Comparison of ENCODE assay signal across 16 cellular contexts in genomic region chr1:936348-936747, GRCh38. TPM values are rescaled to one million over a fixed set of nuclear protein-coding genes. Genes with fewer than 3 reads are reported as not detected.
A peak's percentile ranks its signal among the peaks of the same experiment; 100 is the strongest.
DNase-seq lines count a peak whose midpoint lies in the region; ATAC-seq and TF ChIP-seq lines count a peak whose summit lies in the region.
"Had no signal": no experiment of that assay in that cellular context is flagged by ENCODE, and none has a peak within 500 bp of the region (broad histone marks: within the 10 kb centered on the region; RNA-seq: fewer than 3 reads in every experiment).

No MANE protein-coding gene starts in this region.

- no peak for TF ChIP-seq CTCF in VCaP (conservative IDR thresholded peaks at IDR 0.05)
- TF ChIP-seq CTCF in neural progenitor cell (IDR thresholded peaks at IDR 0.05) = no peak
- no peak for TF ChIP-seq CTCF in chondrocyte (IDR thresholded peaks at IDR 0.05)

- no peak overlapping the region for H3K4me3 Mint-ChIP-seq in stimulated activated naive CD8-positive, alpha-beta T cell treated with anti-CD3 and anti-CD28 coated beads, Interleukin-15, amount 100 ng/mL, for 72 hours
- no peak overlapping the region for H3K4me3 Mint-ChIP-seq in neural progenitor cell
- no peak overlapping the region for H3K4me3 Mint-ChIP-seq in chondrocyte (ENCODE audit: unreplicated experiment)
- H3K4me3 Mint-ChIP-seq: B cell; CD8-positive, alpha-beta T cell had no signal

- peaks cover 20% of the 10 kb centered on the region for H3F3A ChIP-seq in neural progenitor cell (ENCODE audit: low read depth)

- H4K20me1 ChIP-seq in neural progenitor cell (ENCODE audit: low read depth) = peaks cover 75% of the 10 kb centered on the region

- ATAC-seq in stimulated activated naive CD8-positive, alpha-beta T cell treated with anti-CD3 and anti-CD28 coated beads, Interleukin-15, amount 100 ng/mL, for 72 hours = peak; percentile 16
- no peak for ATAC-seq in stimulated activated naive CD8-positive, alpha-beta T cell treated with anti-CD3 and anti-CD28 coated beads, Interleukin-15, Interleukin-2, amounts not matched to agents 100 U/mL and 50 U/mL, for 24 hours
- ATAC-seq in GM19395 (IDR thresholded peaks at IDR 0.05; ENCODE audit: unreplicated experiment) (no peak), GM18870 (IDR thresholded peaks at IDR 0.05; ENCODE audit: unreplicated experiment) (no peak)
- ATAC-seq: CD8-positive, alpha-beta T cell had no signal

- H3K36me3 Mint-ChIP-seq in neural progenitor cell (no peaks in the 10 kb centered on the region), chondrocyte (ENCODE audit: low read depth) (no peaks in the 10 kb centered on the region)
- H3K36me3 Mint-ChIP-seq: CD14-positive monocyte; CD8-positive, alpha-beta T cell had no signal

- no peak for DNase-seq in stimulated activated naive CD8-positive, alpha-beta T cell treated with anti-CD3 and anti-CD28 coated beads, Interleukin-15, amount 100 ng/mL, for 72 hours
- no peak for DNase-seq in stimulated activated naive CD8-positive, alpha-beta T cell treated with anti-CD3 and anti-CD28 coated beads, Interleukin-15, Interleukin-2, amounts not matched to agents 100 U/mL and 50 U/mL, for 24 hours
- DNase-seq in neural progenitor cell (ENCODE audit: low spot score) (no peak), NCI-H146 treated with DMSO at 0.1 percent for 48 hours (lab: John Stamatoyannopoulos, UW; ENCODE audit: unreplicated experiment) (no peak), chondrocyte (ENCODE audit: low spot score) (no peak)
- DNase-seq: CD8-positive, alpha-beta T cell; EL; HCEC 1CT; IMR-90 had no signal

- peaks cover 84% of the 10 kb centered on the region for H3K27me3 Mint-ChIP-seq in stimulated activated naive CD8-positive, alpha-beta T cell treated with anti-CD3 and anti-CD28 coated beads, Interleukin-15, amount 100 ng/mL, for 72 hours
- peaks cover 47% of the 10 kb centered on the region for H3K27me3 Mint-ChIP-seq in neural progenitor cell (ENCODE audit: insufficient read depth, low read depth)
- no peaks in the 10 kb centered on the region for H3K27me3 Mint-ChIP-seq in chondrocyte (ENCODE audit: low read depth)

- H3K4me3 ChIP-seq in neural progenitor cell = peak overlapping the region; percentile 3

- H3K4me2 ChIP-seq in neural progenitor cell = peak overlapping the region; percentile 65

- peaks cover 21% of the 10 kb centered on the region for H3K4me1 ChIP-seq in neural progenitor cell

- H3K4me1 Mint-ChIP-seq in stimulated activated naive CD8-positive, alpha-beta T cell treated with anti-CD3 and anti-CD28 coated beads, Interleukin-15, amount 100 ng/mL, for 72 hours = peaks cover 8% of the 10 kb centered on the region
- H3K4me1 Mint-ChIP-seq in neural progenitor cell = peaks cover 39% of the 10 kb centered on the region
- H3K4me1 Mint-ChIP-seq in chondrocyte (ENCODE audit: low read depth) = peaks cover 25% of the 10 kb centered on the region

- no peaks in the 10 kb centered on the region for H3K79me2 ChIP-seq in neural progenitor cell (ENCODE audit: low read depth)

- no peak overlapping the region for H2AFZ ChIP-seq in neural progenitor cell (replicated peaks)

- peaks cover 93% of the 10 kb centered on the region for H3K27me3 ChIP-seq in neural progenitor cell

- H3K9me3 ChIP-seq in neural progenitor cell (ENCODE audit: low read depth) = no peaks in the 10 kb centered on the region

- H3K27ac ChIP-seq in VCaP (peak overlapping the region; percentile 2; the same call in 1 of the 2 replicates), neural progenitor cell (no peak overlapping the region)

- H3K9ac ChIP-seq in neural progenitor cell = no peak overlapping the region

- H3K9me3 Mint-ChIP-seq in stimulated activated naive CD8-positive, alpha-beta T cell treated with anti-CD3 and anti-CD28 coated beads, Interleukin-15, amount 100 ng/mL, for 72 hours = no peaks in the 10 kb centered on the region
- H3K9me3 Mint-ChIP-seq in neural progenitor cell (peaks cover 2% of the 10 kb centered on the region), chondrocyte (ENCODE audit: low read depth) (no peaks in the 10 kb centered on the region)
- H3K9me3 Mint-ChIP-seq: CD8-positive, alpha-beta T cell had no signal

- no peak overlapping the region for H3K27ac Mint-ChIP-seq in stimulated activated naive CD8-positive, alpha-beta T cell treated with anti-CD3 and anti-CD28 coated beads, Interleukin-15, amount 100 ng/mL, for 72 hours
- H3K27ac Mint-ChIP-seq in neural progenitor cell (no peak overlapping the region), chondrocyte (ENCODE audit: unreplicated experiment) (no peak overlapping the region)
- H3K27ac Mint-ChIP-seq: B cell; CD14-positive monocyte; CD8-positive, alpha-beta T cell had no signal

- no peaks in the 10 kb centered on the region for H3K36me3 ChIP-seq in neural progenitor cell

RNA-seq across cellular contexts. Expression of gene SAMD11, which starts 12.6 kb away (rescaled TPM):
- total RNA-seq in neural progenitor cell (ENCODE audit: low replicate concordance) = 0.15 TPM in 1 of 2 replicates, not detected in the other
- 3.1 to 73.8 TPM (median 3.4 TPM) in 3 replicates for total RNA-seq in chondrocyte
- total RNA-seq: B cell; CD8-positive, alpha-beta T cell had no signal

RNA-seq across cellular contexts. Expression of gene NOC2L, which starts 22.7 kb away (rescaled TPM):
- 39.6 and 69.1 TPM in 2 replicates for total RNA-seq in neural progenitor cell (ENCODE audit: low replicate concordance)
- total RNA-seq in chondrocyte = 50.6 to 63.8 TPM (median 52.0 TPM) in 3 replicates

RNA-seq across cellular contexts. Expression of gene KLHL17, which starts 24.0 kb away (rescaled TPM):
- total RNA-seq in neural progenitor cell (ENCODE audit: low replicate concordance) = 10.7 and 33.8 TPM in 2 replicates
- 17.4 to 24.3 TPM (median 19.1 TPM) in 3 replicates for total RNA-seq in chondrocyte

RNA-seq across cellular contexts. Expression of gene PLEKHN1, which starts 29.9 kb away (rescaled TPM):
- 0.09 TPM in 1 of 2 replicates, not detected in the other for total RNA-seq in neural progenitor cell (ENCODE audit: low replicate concordance)
- total RNA-seq in chondrocyte = 0.17 to 0.73 TPM (median 0.38 TPM) in 3 replicates

RNA-seq across cellular contexts. Expression of gene PERM1, which starts 45.5 kb away (rescaled TPM):
- not detected in 2 replicates for total RNA-seq in neural progenitor cell (ENCODE audit: low replicate concordance)
- 0.12 to 0.37 TPM (median 0.31 TPM) in 3 replicates for total RNA-seq in chondrocyte
- total RNA-seq: A172, B cell, H1, IMR-90 had no signal
